8 cellular contexts compared by ENCODE assay signal in genomic region chr2:241733391-241734207, GRCh38. TPM values are rescaled to one million over a fixed set of nuclear protein-coding genes. Genes with fewer than 3 reads are reported as not detected.
A peak's percentile ranks its signal among the peaks of the same experiment; 100 is the strongest.
DNase-seq lines count a peak whose midpoint lies in the region; ATAC-seq and TF ChIP-seq lines count a peak whose summit lies in the region.

No MANE protein-coding gene starts in this region.

- TF ChIP-seq POLR2A in ovary (IDR thresholded peaks at IDR 0.05), result no peak

- no peaks in the 10 kb centered on the region for H3K9me3 ChIP-seq in CD8-positive, alpha-beta memory T cell (ENCODE audit: low read length)
- no peaks in the 10 kb centered on the region for H3K9me3 ChIP-seq in OCI-LY3 (ENCODE audit: insufficient read depth, low read length)
- H3K9me3 ChIP-seq in ovary, result no peaks in the 10 kb centered on the region

- POLR2A ChIA-PET in CD8-positive, alpha-beta memory T cell (lab: Charles Lee), result interaction anchor here (0.8 to 3.2 kb wide), 4 partner anchors 19 to 145 kb away, joined by 3 to 24 read pairs (median 12); partner anchors contain the start of gene ING5

- H3K27me3 Mint-ChIP-seq in CD8-positive, alpha-beta memory T cell, result no peaks in the 10 kb centered on the region

- no peak overlapping the region for H2AFZ ChIP-seq in OCI-LY3 (ENCODE audit: low read depth, low read length)

- H3K36me3 ChIP-seq in CD8-positive, alpha-beta memory T cell (ENCODE audit: insufficient read depth, low read length), result no peaks in the 10 kb centered on the region
- H3K36me3 ChIP-seq in OCI-LY3 (replicated peaks; ENCODE audit: low read depth, low read length) (peaks cover 4% of the 10 kb centered on the region), ovary (no peaks in the 10 kb centered on the region)

- H3K4me2 ChIP-seq in OCI-LY3 (ENCODE audit: low read length), result peak overlapping the region; percentile 76

- TF ChIP-seq EP300 in ovary (IDR thresholded peaks at IDR 0.05), result no peak

- peak overlapping the region; percentile 62 to 84 (median 70) for H3K4me3 Mint-ChIP-seq in CD8-positive, alpha-beta memory T cell

- H3K79me2 ChIP-seq in OCI-LY3 (ENCODE audit: low read length), result peaks cover 12% of the 10 kb centered on the region

- TF ChIP-seq CTCF in OCI-LY3 (IDR thresholded peaks at IDR 0.05; ENCODE audit: low read depth, low read length) (no peak), epithelial cell of proximal tubule (conservative IDR thresholded peaks at IDR 0.05; ENCODE audit: low read depth, low read length) (no peak), ovary (IDR thresholded peaks at IDR 0.05) (peak in 1 of 3 donors; percentile 2)

- H3K36me3 Mint-ChIP-seq in CD8-positive, alpha-beta memory T cell, result peaks cover 0 to 7% (median 0%) of the 10 kb centered on the region in 3 donors

- H3K27ac ChIP-seq in CD8-positive, alpha-beta memory T cell (ENCODE audit: low read depth, low read length), result no peak overlapping the region
- H3K27ac ChIP-seq in OCI-LY3 (ENCODE audit: low read length), result no peak overlapping the region
- H3K27ac ChIP-seq in ovary, result peak overlapping the region in 1 of 2 donors; percentile 77

- CTCF ChIA-PET in CD8-positive, alpha-beta memory T cell (lab: Charles Lee), result interaction anchor here (0.8 to 5.5 kb wide), 11 partner anchors 8 to 583 kb away, joined by 3 to 30 read pairs (median 4); partner anchors contain the start of genes ING5 and PPP1R7

- peak in 1 of 5 donors; percentile 59 for DNase-seq in CD8-positive, alpha-beta memory T cell
- DNase-seq in epithelial cell of proximal tubule (ENCODE audit: low read depth), result no peak
- peak in 3 of 5 donors; percentile 31 to 49 (median 36) for DNase-seq in ovary
- no peak for DNase-seq in MV-4-11 (lab: John Stamatoyannopoulos, UW)
- DNase-seq in DMS153 treated with DMSO at 0.1 percent for 48 hours (lab: John Stamatoyannopoulos, UW; ENCODE audit: unreplicated experiment), result no peak

- H3K4me3 ChIP-seq in CD8-positive, alpha-beta memory T cell (ENCODE audit: low read length), result peak overlapping the region; percentile 44
- H3K4me3 ChIP-seq in OCI-LY3 (ENCODE audit: low read length), result peak overlapping the region; percentile 97
- peak overlapping the region; percentile 57 for H3K4me3 ChIP-seq in epithelial cell of proximal tubule (ENCODE audit: low read depth, low read length)
- H3K4me3 ChIP-seq in ovary, result peak overlapping the region; percentile 68

- H3K9ac ChIP-seq in OCI-LY3 (ENCODE audit: low read length), result peak overlapping the region; percentile 64; the same call in 1 of the 2 replicates

- H4K20me1 ChIP-seq in OCI-LY3 (ENCODE audit: insufficient read depth, low read length), result no peaks in the 10 kb centered on the region

- H3K27me3 ChIP-seq in CD8-positive, alpha-beta memory T cell (ENCODE audit: insufficient read depth, low read length, poor library complexity, severe bottlenecking), result no peaks in the 10 kb centered on the region
- H3K27me3 ChIP-seq in OCI-LY3 (ENCODE audit: low read depth, low read length), result no peaks in the 10 kb centered on the region
- H3K27me3 ChIP-seq in ovary, result no peaks in the 10 kb centered on the region

- no peaks in the 10 kb centered on the region for H3K9me3 Mint-ChIP-seq in CD8-positive, alpha-beta memory T cell

- intact Hi-C loops in ovary (cut with DNase I), result loop anchor here in 2 of 4 donors (2.0 to 10.0 kb wide), 2 partner anchors 33 to 141 kb away; no protein-coding TSS in a partner anchor

- peaks cover 9% of the 10 kb centered on the region for H3K4me1 ChIP-seq in CD8-positive, alpha-beta memory T cell (ENCODE audit: insufficient read depth, low read length)
- H3K4me1 ChIP-seq in OCI-LY3 (ENCODE audit: low read length) (peaks cover 51% of the 10 kb centered on the region), ovary (ENCODE audit: insufficient read depth) (peaks cover 6% of the 10 kb centered on the region)

- H3K4me1 Mint-ChIP-seq in CD8-positive, alpha-beta memory T cell, result peaks cover 22 to 51% (median 26%) of the 10 kb centered on the region in 3 donors

- peak overlapping the region in 6 of 8 donors; percentile 56 to 95 (median 82) for H3K27ac Mint-ChIP-seq in CD8-positive, alpha-beta memory T cell

- 74 to 79% (median 79%) methylated on average over 23 of the region's 23 CpGs for WGBS in ovary, 3 donors

- ATAC-seq in GM18861 (IDR thresholded peaks at IDR 0.05; ENCODE audit: unreplicated experiment) (no peak), HG02938 (IDR thresholded peaks at IDR 0.05; ENCODE audit: unreplicated experiment) (no peak)

RNA-seq across cellular contexts. Expression of gene D2HGDH, which starts 0.8 kb away (rescaled TPM):
- total RNA-seq in CD8-positive, alpha-beta memory T cell, result 10 to 100 TPM; 22.9 to 23.4 TPM
- 5.7 TPM for polyA plus RNA-seq in CD8-positive, alpha-beta memory T cell
- 10.8 and 13.9 TPM in 2 replicates for total RNA-seq in epithelial cell of proximal tubule
- 10 to 100 TPM; 17.1 to 35.1 (median 26.3) TPM for total RNA-seq in ovary
- 10 to 100 TPM in 1 of 2 donors, under 1 TPM in 1; 0.63 to 24.6 TPM for polyA plus RNA-seq in ovary

RNA-seq across cellular contexts. Expression of gene ING5, which starts 31.8 kb away (rescaled TPM):
- 10 to 100 TPM; 44.4 to 48.4 TPM for total RNA-seq in CD8-positive, alpha-beta memory T cell
- 19.5 TPM for polyA plus RNA-seq in CD8-positive, alpha-beta memory T cell
- total RNA-seq in epithelial cell of proximal tubule (10.4 and 25.5 TPM in 2 replicates), ovary (10 to 100 TPM; 24.9 to 57.1 (median 39.9) TPM)
- 10 to 100 TPM; 27.1 to 39.5 TPM for polyA plus RNA-seq in ovary

RNA-seq across cellular contexts. Expression of gene GAL3ST2, which starts 43.0 kb away (rescaled TPM):
- total RNA-seq in CD8-positive, alpha-beta memory T cell, result under 1 TPM in 1 of 2 experiments, not detected in 1; 0.16 TPM
- not detected for polyA plus RNA-seq in CD8-positive, alpha-beta memory T cell
- total RNA-seq in epithelial cell of proximal tubule (0.22 TPM in 1 of 2 replicates, not detected in the other), ovary (1 to 10 TPM in 1 of 7 donors, under 1 TPM in 4, not detected in 2; 0.27 to 4.3 (median 0.64) TPM)
- under 1 TPM in 1 of 2 donors, not detected in 1; 0.05 TPM for polyA plus RNA-seq in ovary

RNA-seq across cellular contexts. Expression of gene DTYMK, which starts 47.0 kb away (rescaled TPM):
- 100 to 1,000 TPM; 131 to 134 TPM for total RNA-seq in CD8-positive, alpha-beta memory T cell
- polyA plus RNA-seq in CD8-positive, alpha-beta memory T cell, result 41.1 TPM
- 102 and 128 TPM in 2 replicates for total RNA-seq in epithelial cell of proximal tubule
- 10 to 100 TPM in 6 of 7 donors, 1 to 10 TPM in 1; 8.9 to 17.9 (median 14.6) TPM for total RNA-seq in ovary
- 10 to 100 TPM in 1 of 2 donors, 1 to 10 TPM in 1; 3.7 to 10.7 TPM for polyA plus RNA-seq in ovary

Comparison
In these comparisons a context has a peak if more than half of its experiments do, and no peak if none do; other contexts are left out.
1. DNase-seq: peak in ovary (3 of 5); none in epithelial cell of proximal tubule (single experiment), MV-4-11 (single experiment) and DMS153 treated with DMSO at 0.1 percent for 48 hours (single experiment).
2. H3K4me3 ChIP-seq: peak in every context shown above with its lines; median percentile 97 in OCI-LY3; 68 in ovary; 57 in epithelial cell of proximal tubule; 44 in CD8-positive, alpha-beta memory T cell.